Comparison of ENCODE assay signal across 8 cellular contexts in the genomic region with DNA sequence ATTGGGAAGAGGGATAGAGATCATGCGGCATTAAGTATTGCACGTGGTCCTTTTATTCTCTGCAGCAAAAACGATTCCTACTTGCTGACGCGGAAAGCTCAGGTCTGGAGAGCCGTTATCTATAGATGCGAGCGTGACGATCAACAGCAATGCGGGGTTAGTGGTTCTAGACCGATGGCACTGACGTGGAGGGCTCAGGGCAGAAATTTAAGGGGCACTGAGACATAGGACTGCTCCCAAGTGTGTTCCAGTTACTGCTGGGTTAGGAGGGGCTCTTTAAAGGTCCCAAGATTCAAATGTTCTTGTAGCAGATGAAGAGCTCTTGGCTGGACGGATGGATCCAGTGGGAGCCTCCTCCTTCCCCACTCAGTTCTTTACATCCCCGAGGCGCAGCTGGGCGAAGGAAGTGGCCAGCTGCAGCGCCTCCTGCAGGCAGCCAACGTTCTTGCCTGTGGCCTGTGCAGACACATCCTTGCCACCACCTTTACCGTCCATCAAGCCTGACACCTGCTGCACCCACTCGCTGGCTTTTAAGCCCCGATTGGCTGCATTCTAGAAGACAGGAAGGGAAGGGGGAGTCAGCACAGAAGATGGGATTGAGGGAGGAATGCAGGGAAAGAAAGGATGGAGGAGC. TPM values are rescaled to one million over a fixed set of nuclear protein-coding genes. Genes with fewer than 3 reads are reported as not detected.
DNase-seq lines count a peak whose midpoint lies in the region; ATAC-seq and TF ChIP-seq lines count a peak whose summit lies in the region.

No MANE protein-coding gene starts in this region.

- no peaks in the 10 kb centered on the region for H3K9me3 Mint-ChIP-seq in nephron

- no peaks in the 10 kb centered on the region for H3K9me3 ChIP-seq in mucosa of descending colon

- no peaks in the 10 kb centered on the region for H3K27me3 Mint-ChIP-seq in nephron (ENCODE audit: low read depth)

- DNase-seq in DMS 273 (lab: John Stamatoyannopoulos, UW; ENCODE audit: unreplicated experiment) (peak; percentile 62), DMS 273 treated with DMSO at 0.1 percent for 48 hours (lab: John Stamatoyannopoulos, UW) (no peak), Kasumi-1 (lab: John Stamatoyannopoulos, UW) (peak; percentile 4 to 5), astrocyte of the cerebellum (ENCODE audit: low read depth) (no peak), HCEC 1CT (no peak), mucosa of descending colon (no peak)

- H3K4me3 Mint-ChIP-seq in nephron, result peak overlapping the region; percentile 82 to 92 (median 91)

- peaks cover 5% of the 10 kb centered on the region for H3K36me3 ChIP-seq in mucosa of descending colon (ENCODE audit: low read depth)

- H3K4me1 ChIP-seq in mucosa of descending colon (ENCODE audit: low read depth), result peaks cover 16% of the 10 kb centered on the region

- H3K4me3 ChIP-seq in astrocyte of the cerebellum (ENCODE audit: low read depth, low read length) (no peak overlapping the region), mucosa of descending colon (no peak overlapping the region)

- peaks cover 7% of the 10 kb centered on the region for H3K4me1 Mint-ChIP-seq in nephron

- ATAC-seq in GM21390 (IDR thresholded peaks at IDR 0.05; ENCODE audit: unreplicated experiment), result no peak
- no peak for ATAC-seq in mucosa of descending colon

- TF ChIP-seq CTCF in astrocyte of the cerebellum (IDR thresholded peaks at IDR 0.05; ENCODE audit: low read depth, low read length, missing control alignments) (peak; percentile 47), nephron (IDR thresholded peaks at IDR 0.05; ENCODE audit: unreplicated experiment in 3 of 3) (peak in 1 of 3 experiments; percentile 37), mucosa of descending colon (IDR thresholded peaks at IDR 0.05) (no peak)

- H3K27ac Mint-ChIP-seq in nephron, result peak overlapping the region; percentile 37 to 92 (median 67)

- H3K36me3 Mint-ChIP-seq in nephron (ENCODE audit: low read depth), result peaks cover 42% of the 10 kb centered on the region

- intact Hi-C loops in mucosa of descending colon (cut with DNase I, micrococcal nuclease), result no loop called here

- in situ Hi-C loops in astrocyte of the cerebellum (cut with HindIII; ENCODE audit: low sequenced_read_pairs), result no loop called here

RNA-seq across cellular contexts. Expression of gene EXOSC6, which starts 0.7 kb away (rescaled TPM):
- total RNA-seq in mucosa of descending colon, result 10 to 100 TPM; 14.7 to 29.3 (median 19.4) TPM

RNA-seq across cellular contexts. Expression of gene AARS1, which starts 36.8 kb away (rescaled TPM):
- total RNA-seq in mucosa of descending colon, result 10 to 100 TPM; 30.1 to 77.7 (median 42.7) TPM

RNA-seq across cellular contexts. Expression of gene DDX19B, which starts 46.5 kb away (rescaled TPM):
- total RNA-seq in mucosa of descending colon, result 10 to 100 TPM; 22.5 to 34.7 (median 28.7) TPM

Comparison
In these comparisons a context has a peak if more than half of its experiments do, and no peak if none do; other contexts are left out.
1. DNase-seq: peak in DMS 273 (single experiment) and Kasumi-1 (2 of 2); none in DMS 273 treated with DMSO at 0.1 percent for 48 hours (single experiment), astrocyte of the cerebellum (single experiment), HCEC 1CT (single experiment) and mucosa of descending colon (0 of 3).